ENCODE assay signal across 8 cellular contexts in genomic region chr19:45370410-45371204, GRCh38. TPM values are rescaled to one million over a fixed set of nuclear protein-coding genes. Genes with fewer than 3 reads are reported as not detected.
A peak's percentile ranks its signal among the peaks of the same experiment; 100 is the strongest.
DNase-seq lines count a peak whose midpoint lies in the region; ATAC-seq and TF ChIP-seq lines count a peak whose summit lies in the region.

ERCC2 (minus strand) TSS chr19:45370573; CDS start chr19:45370540, 33 bp downstream.

- H3K4me3 ChIP-seq in Panc1 (ENCODE audit: low read depth in 2 of 2, low read length in 2 of 2) (peak within 1 kb of the TSS; percentile 65 to 68), muscle layer of colon (ENCODE audit: low read depth in 1 of 2, low read length in 2 of 2) (peak within 1 kb of the TSS; percentile 65 to 80)

- H3K4me1 ChIP-seq in Panc1 (ENCODE audit: control insufficient read depth, insufficient read depth, low read length): peaks cover 4% of the 10 kb centered on the region; the same call in 1 of the 2 replicates
- H3K4me1 ChIP-seq in muscle layer of colon (ENCODE audit: insufficient read depth, low read length): peaks cover 4% of the 10 kb centered on the region

- peak within 1 kb of the TSS; percentile 85 for H3K27ac ChIP-seq in Panc1 (ENCODE audit: low read length)
- peak within 1 kb of the TSS; percentile 39 for H3K27ac ChIP-seq in muscle layer of colon (ENCODE audit: low read depth, low read length)

- H3K9me3 ChIP-seq in Panc1 (ENCODE audit: control insufficient read depth, insufficient read depth, low read depth, low read length) (no peaks in the 10 kb centered on the region), muscle layer of colon (ENCODE audit: low read length) (no peaks in the 10 kb centered on the region)

- peak within 1 kb of the TSS; percentile 85 for H3K4me3 Mint-ChIP-seq in activated T-cell treated with anti-CD3 and anti-CD28 coated beads, Interleukin-2, amount 50 U/mL, for 4 hours

- H3K27me3 ChIP-seq in Panc1 (ENCODE audit: control insufficient read depth, insufficient read depth, low read length) (no peaks in the 10 kb centered on the region), muscle layer of colon (ENCODE audit: control insufficient read depth in 1 of 2, insufficient read depth in 2 of 2, low read length in 2 of 2) (no peaks in the 10 kb centered on the region)

- TF ChIP-seq CTCF in Panc1 (IDR thresholded peaks at IDR 0.05): no peak

- no peaks in the 10 kb centered on the region for H3K27me3 Mint-ChIP-seq in activated T-cell treated with anti-CD3 and anti-CD28 coated beads, Interleukin-2, amount 50 U/mL, for 4 hours (ENCODE audit: low read depth)

- ATAC-seq in GM21717 (IDR thresholded peaks at IDR 0.05; ENCODE audit: unreplicated experiment) (peak; percentile 87), Panc1 (peak; percentile 99), esophagus mucosa (peak; percentile 98)
- ATAC-seq in activated T-cell treated with anti-CD3 and anti-CD28 coated beads, Interleukin-2, amount 50 U/mL, for 4 hours: peak; percentile 99 to 100

- no peaks in the 10 kb centered on the region for H3K36me3 Mint-ChIP-seq in activated T-cell treated with anti-CD3 and anti-CD28 coated beads, Interleukin-2, amount 50 U/mL, for 4 hours (ENCODE audit: insufficient read depth)

- no peak within 1 kb of the TSS for H3K9ac ChIP-seq in muscle layer of colon (ENCODE audit: low read length)

- H3K36me3 ChIP-seq in Panc1 (ENCODE audit: control insufficient read depth, insufficient read depth, low read length) (no peaks in the 10 kb centered on the region), muscle layer of colon (ENCODE audit: insufficient read depth, low read length) (no peaks in the 10 kb centered on the region)

- peaks cover 14% of the 10 kb centered on the region for H3K4me1 Mint-ChIP-seq in activated T-cell treated with anti-CD3 and anti-CD28 coated beads, Interleukin-2, amount 50 U/mL, for 4 hours (ENCODE audit: low read depth)

- intact Hi-C loops in Panc1 (cut with micrococcal nuclease; ENCODE audit: unreplicated experiment): no loop called here

- POLR2A ChIA-PET in Panc1 (lab: Charles Lee): interaction anchor here (0.6 kb wide), 1 partner anchor 26 kb away, joined by 3 read pairs; no protein-coding TSS in a partner anchor

- CTCF ChIA-PET in Panc1 (lab: Charles Lee): no interaction called here

- H3K9me3 Mint-ChIP-seq in activated T-cell treated with anti-CD3 and anti-CD28 coated beads, Interleukin-2, amount 50 U/mL, for 4 hours: no peaks in the 10 kb centered on the region

- DNase-seq in DMS153 treated with DMSO at 0.1 percent for 48 hours (lab: John Stamatoyannopoulos, UW; ENCODE audit: unreplicated experiment): peak; percentile 94
- peak; percentile 96 for DNase-seq in KG1 (lab: John Stamatoyannopoulos, UW)
- peak; percentile 88 for DNase-seq in Panc1 (ENCODE audit: low read depth, low spot score)
- peak; percentile 99 for DNase-seq in activated T-cell treated with anti-CD3 and anti-CD28 coated beads, Interleukin-2, amount 50 U/mL, for 4 hours
- DNase-seq in stimulated activated CD8-positive, alpha-beta memory T cell treated with anti-CD3 and anti-CD28 coated beads, Interleukin-7, amount 100 ng/mL, for 24 hours (ENCODE audit: low read depth): peak; percentile 100

- no TSS peak for BruUV-seq in Panc1 (replicated peaks; lab: Mats Ljungman, UMichigan)

- in situ Hi-C loops in Panc1 (cut with HindIII; ENCODE audit: low pct_unique_long_range_greater_than_20kb, low sequenced_read_pairs): no loop called here

RNA-seq across cellular contexts. Expression of gene ERCC2, which starts in this region (rescaled TPM):
- total RNA-seq in Panc1 (2021; ENCODE audit: unreplicated experiment) (32.5 TPM), esophagus mucosa (10.6 TPM)
- 50.9 TPM for polyA plus RNA-seq in Panc1 (2012; ENCODE audit: insufficient read length)
- 10 to 100 TPM; 22.2 to 23.8 (median 23.8) TPM for total RNA-seq in activated T-cell treated with anti-CD3 and anti-CD28 coated beads, Interleukin-2, amount 50 U/mL, for 4 hours

Comparison
In these comparisons a context has a peak if more than half of its experiments do, and no peak if none do; other contexts are left out.
1. Peak in every context shown above with its lines: DNase-seq, ATAC-seq, H3K4me3 ChIP-seq and H3K27ac ChIP-seq.